In the genomic region with DNA sequence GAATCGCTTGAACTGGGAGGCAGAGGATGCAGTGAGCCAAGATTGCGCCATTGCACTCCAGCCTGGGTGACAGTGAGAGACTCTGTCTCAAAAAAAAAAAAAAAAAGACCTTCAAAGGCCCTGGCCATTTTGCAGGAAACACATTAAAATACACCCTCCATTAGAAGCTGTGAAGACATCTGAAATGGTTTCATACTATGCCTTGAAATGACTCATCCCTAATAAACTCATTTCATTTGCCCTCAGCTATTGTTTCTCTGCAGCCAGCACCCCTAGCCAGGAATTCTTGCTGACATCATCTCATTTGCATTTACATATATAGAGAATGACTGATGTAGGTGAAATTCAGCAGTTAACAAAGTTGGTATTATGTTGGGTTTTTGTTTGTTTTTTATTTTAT, we compare ENCODE assay signal across 1 cellular context.
TF ChIP-seq lines count a peak whose summit lies in the region.

No MANE protein-coding gene starts in this region.

TF ChIP-seq in SK-N-SH, 30 proteins besides CTCF, POLR2A, EP300 and RAD21 (continued from another document):
- TF ChIP-seq FOSL2 (IDR thresholded peaks at IDR 0.05; ENCODE audit: borderline replicate concordance, low read depth) (peak; percentile 84), CHD2 (IDR thresholded peaks at IDR 0.05; ENCODE audit: low read length, partially characterized antibody) (no peak), NFIC (IDR thresholded peaks at IDR 0.05; ENCODE audit: borderline replicate concordance) (no peak), EZH2phosphoT487 (IDR thresholded peaks at IDR 0.05; ENCODE audit: borderline replicate concordance, low read depth) (no peak), JUND (IDR thresholded peaks at IDR 0.05) (peak; percentile 82), SIN3A (IDR thresholded peaks at IDR 0.05; ENCODE audit: borderline replicate concordance, low read depth, low read length) (no peak), MXI1 (IDR thresholded peaks at IDR 0.05; ENCODE audit: low read depth, low read length) (no peak), FOXM1 (IDR thresholded peaks at IDR 0.05; ENCODE audit: low read depth) (no peak), RFX5 (IDR thresholded peaks at IDR 0.05; ENCODE audit: low read length) (no peak), GABPA (IDR thresholded peaks at IDR 0.05; ENCODE audit: low read depth) (no peak)
- TF ChIP-seq, protein P1, sequence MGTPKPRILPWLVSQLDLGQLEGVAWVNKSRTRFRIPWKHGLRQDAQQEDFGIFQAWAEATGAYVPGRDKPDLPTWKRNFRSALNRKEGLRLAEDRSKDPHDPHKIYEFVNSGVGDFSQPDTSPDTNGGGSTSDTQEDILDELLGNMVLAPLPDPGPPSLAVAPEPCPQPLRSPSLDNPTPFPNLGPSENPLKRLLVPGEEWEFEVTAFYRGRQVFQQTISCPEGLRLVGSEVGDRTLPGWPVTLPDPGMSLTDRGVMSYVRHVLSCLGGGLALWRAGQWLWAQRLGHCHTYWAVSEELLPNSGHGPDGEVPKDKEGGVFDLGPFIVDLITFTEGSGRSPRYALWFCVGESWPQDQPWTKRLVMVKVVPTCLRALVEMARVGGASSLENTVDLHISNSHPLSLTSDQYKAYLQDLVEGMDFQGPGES (IDR thresholded peaks at IDR 0.05; ENCODE audit: low read depth, low read length), result no peak
- TF ChIP-seq, protein P2, sequence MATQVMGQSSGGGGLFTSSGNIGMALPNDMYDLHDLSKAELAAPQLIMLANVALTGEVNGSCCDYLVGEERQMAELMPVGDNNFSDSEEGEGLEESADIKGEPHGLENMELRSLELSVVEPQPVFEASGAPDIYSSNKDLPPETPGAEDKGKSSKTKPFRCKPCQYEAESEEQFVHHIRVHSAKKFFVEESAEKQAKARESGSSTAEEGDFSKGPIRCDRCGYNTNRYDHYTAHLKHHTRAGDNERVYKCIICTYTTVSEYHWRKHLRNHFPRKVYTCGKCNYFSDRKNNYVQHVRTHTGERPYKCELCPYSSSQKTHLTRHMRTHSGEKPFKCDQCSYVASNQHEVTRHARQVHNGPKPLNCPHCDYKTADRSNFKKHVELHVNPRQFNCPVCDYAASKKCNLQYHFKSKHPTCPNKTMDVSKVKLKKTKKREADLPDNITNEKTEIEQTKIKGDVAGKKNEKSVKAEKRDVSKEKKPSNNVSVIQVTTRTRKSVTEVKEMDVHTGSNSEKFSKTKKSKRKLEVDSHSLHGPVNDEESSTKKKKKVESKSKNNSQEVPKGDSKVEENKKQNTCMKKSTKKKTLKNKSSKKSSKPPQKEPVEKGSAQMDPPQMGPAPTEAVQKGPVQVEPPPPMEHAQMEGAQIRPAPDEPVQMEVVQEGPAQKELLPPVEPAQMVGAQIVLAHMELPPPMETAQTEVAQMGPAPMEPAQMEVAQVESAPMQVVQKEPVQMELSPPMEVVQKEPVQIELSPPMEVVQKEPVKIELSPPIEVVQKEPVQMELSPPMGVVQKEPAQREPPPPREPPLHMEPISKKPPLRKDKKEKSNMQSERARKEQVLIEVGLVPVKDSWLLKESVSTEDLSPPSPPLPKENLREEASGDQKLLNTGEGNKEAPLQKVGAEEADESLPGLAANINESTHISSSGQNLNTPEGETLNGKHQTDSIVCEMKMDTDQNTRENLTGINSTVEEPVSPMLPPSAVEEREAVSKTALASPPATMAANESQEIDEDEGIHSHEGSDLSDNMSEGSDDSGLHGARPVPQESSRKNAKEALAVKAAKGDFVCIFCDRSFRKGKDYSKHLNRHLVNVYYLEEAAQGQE (IDR thresholded peaks at IDR 0.05; ENCODE audit: low read depth, low read length), result no peak
- TF ChIP-seq, protein P3, sequence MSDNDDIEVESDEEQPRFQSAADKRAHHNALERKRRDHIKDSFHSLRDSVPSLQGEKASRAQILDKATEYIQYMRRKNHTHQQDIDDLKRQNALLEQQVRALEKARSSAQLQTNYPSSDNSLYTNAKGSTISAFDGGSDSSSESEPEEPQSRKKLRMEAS (IDR thresholded peaks at IDR 0.05; ENCODE audit: low read depth), result peak; percentile 50; the same call in 1 of the 2 replicates
